ENCODE assay signal across 8 cellular contexts in the genomic region with DNA sequence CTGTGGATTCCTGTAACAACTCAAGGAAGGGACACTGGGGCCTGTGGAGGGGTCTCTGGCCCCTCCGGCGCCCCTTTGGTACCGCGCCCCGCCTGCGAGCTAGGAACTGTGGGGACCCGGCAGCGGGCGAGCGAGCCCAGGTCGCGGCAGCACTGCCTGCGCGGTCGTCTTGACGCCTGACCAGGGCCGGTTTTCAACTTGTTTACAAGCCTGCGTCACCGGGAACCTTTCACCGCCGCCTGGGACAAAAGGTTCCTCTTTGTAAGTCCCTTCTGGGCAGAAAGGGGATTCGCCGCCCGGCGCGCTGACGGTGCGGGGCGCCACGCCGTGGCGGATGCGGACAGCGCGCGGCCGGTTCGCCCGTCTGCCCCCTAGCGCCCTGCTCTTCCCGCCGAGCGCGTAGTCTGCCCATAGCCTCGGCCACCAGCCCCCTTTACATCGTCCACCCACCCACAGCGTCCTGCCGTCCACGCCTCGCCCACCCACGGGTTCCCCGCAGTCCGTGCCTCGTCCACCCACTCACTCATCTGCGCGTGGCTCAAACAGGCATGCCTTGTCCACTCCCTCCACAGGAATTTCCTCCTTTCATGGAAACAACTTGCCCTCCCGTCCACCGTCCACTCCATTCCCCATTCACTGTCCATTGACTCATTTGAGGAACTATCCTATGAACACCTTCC. TPM values are rescaled to one million over a fixed set of nuclear protein-coding genes. Genes with fewer than 3 reads are reported as not detected.
DNase-seq lines count a peak whose midpoint lies in the region; ATAC-seq and TF ChIP-seq lines count a peak whose summit lies in the region.

No MANE protein-coding gene starts in this region.

- H3K4me1 ChIP-seq in ACC112 (ENCODE audit: control insufficient read depth, insufficient read depth, low read length, unreplicated experiment) = no peaks in the 10 kb centered on the region
- H3K4me1 ChIP-seq in PC-9 (replicated peaks; ENCODE audit: insufficient read depth) = 0 out of 2 replicates have a peak, but pooled peaks cover 11% of the 10 kb centered on the region
- peaks cover 0 to 11% (median 5%) of the 10 kb centered on the region in 9 donors for H3K4me1 ChIP-seq in heart right ventricle
- peaks cover 4% of the 10 kb centered on the region for H3K4me1 ChIP-seq in ovary (ENCODE audit: insufficient read depth)
- H3K4me1 ChIP-seq in aorta (ENCODE audit: control insufficient read depth in 1 of 2, insufficient read depth in 2 of 2, low read length in 2 of 2) = no peaks in the 10 kb centered on the region

- BruUV-seq in PC-9 (replicated peaks; lab: Mats Ljungman, UMichigan) = no TSS peak

- H3K27ac ChIP-seq in ACC112 (ENCODE audit: low read depth, low read length) (peak overlapping the region; percentile 21; the same call in 1 of the 2 replicates), PC-9 (no peak overlapping the region), heart right ventricle (peak overlapping the region; percentile 28 to 87 (median 79)), ovary (peak overlapping the region; percentile 79 to 81), aorta (ENCODE audit: low read depth in 1 of 2, low read length in 2 of 2) (peak overlapping the region; percentile 14 to 73)

- ATAC-seq in heart right ventricle = peak; percentile 94 to 98 (median 96)
- ATAC-seq in aorta (ENCODE audit: low FRiP score) = peak; percentile 96

- H2AFZ ChIP-seq in ACC112 (ENCODE audit: low read length, unreplicated experiment) (peak overlapping the region; percentile 99), PC-9 (peak overlapping the region; percentile 91)

- peak; percentile 97 for TF ChIP-seq CTCF in GM13976 (IDR thresholded peaks at IDR 0.05; ENCODE audit: borderline replicate concordance, control extremely low read depth, extremely low read depth, insufficient read depth, missing control alignments)
- peak; percentile 77 for TF ChIP-seq CTCF in PC-9 (conservative IDR thresholded peaks at IDR 0.05)
- peak; percentile 89 to 100 (median 97) for TF ChIP-seq CTCF in heart right ventricle (IDR thresholded peaks at IDR 0.05)
- peak; percentile 95 to 100 (median 100) for TF ChIP-seq CTCF in ovary (IDR thresholded peaks at IDR 0.05)

- H3F3A ChIP-seq in PC-9 (ENCODE audit: insufficient read depth, low read depth) = no peaks in the 10 kb centered on the region

- H3K79me2 ChIP-seq in ACC112 (ENCODE audit: control insufficient read depth, insufficient read depth, low read length, unreplicated experiment) = no peaks in the 10 kb centered on the region
- H3K79me2 ChIP-seq in PC-9 (ENCODE audit: low read depth) = no peaks in the 10 kb centered on the region

- TF ChIP-seq EP300 in ovary (IDR thresholded peaks at IDR 0.05) = peak; percentile 87

- no peaks in the 10 kb centered on the region for H3K9me2 ChIP-seq in PC-9 (ENCODE audit: insufficient read depth)

- DNase-seq in GM13976 (ENCODE audit: low spot score) = peak; percentile 88
- peak; percentile 66 for DNase-seq in HPDE6-E6E7 (ENCODE audit: extremely low spot score)
- DNase-seq in PC-9 = peak; percentile 85 to 89
- peak; percentile 52 for DNase-seq in amniotic stem cell (lab: John Stamatoyannopoulos, UW)
- peak; percentile 85 to 90 for DNase-seq in heart right ventricle
- DNase-seq in ovary = peak; percentile 87 to 96 (median 91)
- peak; percentile 94 to 96 for DNase-seq in aorta

- intact Hi-C loops in PC-9 (cut with micrococcal nuclease; ENCODE audit: unreplicated experiment) (loop anchor here (1.0 to 5.0 kb wide), 7 partner anchors 86 to 417 kb away; a partner anchor contains a TSS), heart right ventricle (cut with DNase I) (loop anchor here in 9 of 10 donors (1.0 to 5.0 kb wide), 12 partner anchors 32 to 255 kb away; a partner anchor contains a TSS), ovary (cut with DNase I) (loop anchor here (2.0 to 5.0 kb wide), 5 partner anchors 32 to 258 kb away; a partner anchor contains a TSS), aorta (cut with DNase I) (loop anchor here (1.0 to 5.0 kb wide), 5 partner anchors 130 to 254 kb away; no protein-coding TSS in a partner anchor)

- H3K36me3 ChIP-seq in ACC112 (ENCODE audit: insufficient read depth, low read length) (no peaks in the 10 kb centered on the region), PC-9 (ENCODE audit: low read depth) (no peaks in the 10 kb centered on the region), heart right ventricle (no peaks in the 10 kb centered on the region), ovary (no peaks in the 10 kb centered on the region), aorta (ENCODE audit: control insufficient read depth in 1 of 2, insufficient read depth in 2 of 2, low read length in 1 of 2) (no peaks in the 10 kb centered on the region)

- peaks cover 51% of the 10 kb centered on the region for H3K27me3 ChIP-seq in ACC112 (ENCODE audit: insufficient read depth, low read length)
- no peaks in the 10 kb centered on the region for H3K27me3 ChIP-seq in PC-9 (ENCODE audit: insufficient read depth, low read depth)
- peaks cover 0 to 23% (median 4%) of the 10 kb centered on the region in 7 donors for H3K27me3 ChIP-seq in heart right ventricle
- H3K27me3 ChIP-seq in ovary = no peaks in the 10 kb centered on the region
- H3K27me3 ChIP-seq in aorta (ENCODE audit: control insufficient read depth in 1 of 2, insufficient read depth in 2 of 2, low read length in 1 of 2) = no peaks in the 10 kb centered on the region

- peak; percentile 73 for TF ChIP-seq POLR2A in ovary (IDR thresholded peaks at IDR 0.05)

- POLR2A ChIA-PET in PC-9 (lab: Charles Lee; ENCODE audit: unreplicated experiment) = interaction anchor here (0.6 kb wide), 2 partner anchors 87 to 190 kb away, joined by 3 to 10 read pairs; a partner anchor contains a TSS

- H3K4me2 ChIP-seq in PC-9 = peak overlapping the region; percentile 94

- H4K20me1 ChIP-seq in PC-9 (ENCODE audit: insufficient read depth) = no peaks in the 10 kb centered on the region

- in situ Hi-C loops in GM13976 (cut with MboI; ENCODE audit: low sequenced_read_pairs, unreplicated experiment) = no loop called here

- H3K4me3 ChIP-seq in ACC112 (ENCODE audit: low read depth, low read length) (peak overlapping the region; percentile 80), PC-9 (peak overlapping the region; percentile 60; the same call in 1 of the 2 replicates), heart right ventricle (peak overlapping the region; percentile 11 to 64 (median 49)), ovary (peak overlapping the region; percentile 34), aorta (ENCODE audit: low read length in 2 of 2) (no peak overlapping the region)

- CTCF ChIA-PET in PC-9 (lab: Charles Lee) = interaction anchor here (0.6 to 1.2 kb wide), 6 partner anchors 31 to 364 kb away, joined by 3 to 15 read pairs (median 5); no protein-coding TSS in a partner anchor

- H3K9me3 ChIP-seq in PC-9 (ENCODE audit: insufficient read depth, low read depth) (no peaks in the 10 kb centered on the region), heart right ventricle (no peaks in the 10 kb centered on the region), ovary (no peaks in the 10 kb centered on the region), aorta (ENCODE audit: control insufficient read depth, low read length) (no peaks in the 10 kb centered on the region)

- 1 to 4% methylated on average over 51 to 58 of the region's 58 CpGs for WGBS in heart right ventricle, 2 donors
- WGBS in ovary, 3 donors = 2 to 3% (median 2%) methylated on average over 58 of the region's 58 CpGs
- WGBS in aorta, 2 donors = 1 to 2% methylated on average over 56 to 58 of the region's 58 CpGs

RNA-seq across cellular contexts. Expression of a gene that starts 5.5 kb away (rescaled TPM):
- not detected in 2 replicates for total RNA-seq in PC-9 (2021)
- total RNA-seq in heart right ventricle = not detected
- polyA plus RNA-seq in heart right ventricle = not detected
- total RNA-seq in ovary = 10 to 100 TPM in 1 of 7 donors, 1 to 10 TPM in 4, not detected in 2; 1.5 to 21.3 (median 1.7) TPM
- polyA plus RNA-seq in ovary = under 1 TPM in 1 of 2 donors, not detected in 1; 0.06 TPM
- total RNA-seq in aorta = not detected
- polyA plus RNA-seq in aorta = not detected

RNA-seq across cellular contexts. Expression of a gene that starts 32.0 kb away (rescaled TPM):
- total RNA-seq in PC-9 (2021) = 0.65 and 0.70 TPM in 2 replicates
- 10 to 100 TPM; 13.5 to 57.1 (median 27.1) TPM for total RNA-seq in heart right ventricle
- 10 to 100 TPM; 30.1 to 61.3 TPM for polyA plus RNA-seq in heart right ventricle
- 10 to 100 TPM; 23.2 to 83.3 (median 40.0) TPM for total RNA-seq in ovary
- polyA plus RNA-seq in ovary = 10 to 100 TPM; 13.4 to 61.4 TPM
- 10 to 100 TPM in 1 of 2 donors, 1 to 10 TPM in 1; 8.5 to 39.9 TPM for total RNA-seq in aorta
- 10 to 100 TPM; 23.7 to 43.9 TPM for polyA plus RNA-seq in aorta

Comparison
In these comparisons a context has a peak if more than half of its experiments do, and no peak if none do; other contexts are left out.
1. H3K4me3 ChIP-seq: peak in ACC112 (single experiment), PC-9 (single experiment), heart right ventricle (10 of 10) and ovary (single experiment); none in aorta (0 of 2).
2. Peak in every context shown above with its lines, with median percentiles within 50 percentile points of each other: DNase-seq and CTCF ChIP-seq.